ENCODE assay signal across 1 cellular context in the genomic region with DNA sequence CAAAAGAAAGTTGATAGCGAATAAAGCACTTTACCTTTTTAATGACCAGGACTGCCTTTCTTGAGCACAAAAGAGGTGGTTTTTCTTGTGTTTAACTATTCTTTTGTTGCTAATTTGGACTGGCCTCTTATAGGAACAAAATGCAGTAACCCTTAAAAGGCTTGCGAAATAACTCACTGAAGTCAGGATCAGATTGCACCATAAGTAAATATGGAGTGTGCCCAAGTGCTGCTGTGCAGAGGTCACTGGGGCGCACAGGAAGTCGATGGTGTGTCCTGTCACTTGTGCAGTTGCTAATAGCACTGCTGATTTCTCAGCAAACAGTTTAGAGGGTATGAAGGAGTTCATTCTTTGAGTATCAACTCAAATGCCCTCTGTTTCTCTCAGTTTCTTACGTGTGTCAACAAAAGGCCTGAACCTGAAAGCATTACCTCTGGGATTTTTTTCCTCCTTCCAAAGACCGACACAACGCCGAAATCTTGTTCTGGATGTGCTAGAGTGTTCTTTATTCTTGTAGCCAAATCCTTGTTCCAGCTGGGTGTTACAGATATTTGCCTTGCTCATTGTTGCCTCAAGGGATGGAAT.
TF ChIP-seq lines count a peak whose summit lies in the region.

No MANE protein-coding gene starts in this region.

TF ChIP-seq in HepG2, 621 proteins besides CTCF, POLR2A, EP300 and RAD21 (continued from another document and continues in another):
- TF ChIP-seq, protein P1, sequence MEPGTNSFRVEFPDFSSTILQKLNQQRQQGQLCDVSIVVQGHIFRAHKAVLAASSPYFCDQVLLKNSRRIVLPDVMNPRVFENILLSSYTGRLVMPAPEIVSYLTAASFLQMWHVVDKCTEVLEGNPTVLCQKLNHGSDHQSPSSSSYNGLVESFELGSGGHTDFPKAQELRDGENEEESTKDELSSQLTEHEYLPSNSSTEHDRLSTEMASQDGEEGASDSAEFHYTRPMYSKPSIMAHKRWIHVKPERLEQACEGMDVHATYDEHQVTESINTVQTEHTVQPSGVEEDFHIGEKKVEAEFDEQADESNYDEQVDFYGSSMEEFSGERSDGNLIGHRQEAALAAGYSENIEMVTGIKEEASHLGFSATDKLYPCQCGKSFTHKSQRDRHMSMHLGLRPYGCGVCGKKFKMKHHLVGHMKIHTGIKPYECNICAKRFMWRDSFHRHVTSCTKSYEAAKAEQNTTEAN (CRISPR knock-in tag; conservative IDR thresholded peaks at IDR 0.05): peak; percentile 98
- TF ChIP-seq XBP1 (CRISPR knock-in tag; IDR thresholded peaks at IDR 0.05) (no peak), ZNF296 (CRISPR knock-in tag; conservative IDR thresholded peaks at IDR 0.05) (no peak), SSRP1 (CRISPR knock-in tag; IDR thresholded peaks at IDR 0.05) (peak; percentile 74; the same call in 1 of the 2 replicates), ZKSCAN5 (CRISPR knock-in tag; IDR thresholded peaks at IDR 0.05) (peak; percentile 61; the same call in 1 of the 2 replicates), SIN3B (IDR thresholded peaks at IDR 0.05; ENCODE audit: low read length) (no peak), CBX1 (IDR thresholded peaks at IDR 0.05; ENCODE audit: low read depth) (peak; percentile 38), NRL (CRISPR knock-in tag; IDR thresholded peaks at IDR 0.05; ENCODE audit: borderline replicate concordance) (no peak), SP140L (CRISPR knock-in tag; IDR thresholded peaks at IDR 0.05; ENCODE audit: borderline replicate concordance) (no peak; the same call in 1 of the 2 replicates), ZNF224 (CRISPR knock-in tag; IDR thresholded peaks at IDR 0.05) (no peak), ZNF781 (CRISPR knock-in tag; IDR thresholded peaks at IDR 0.05; ENCODE audit: borderline replicate concordance, not compliant biosample characterization) (peak; percentile 88), BRD4 (CRISPR knock-in tag; IDR thresholded peaks at IDR 0.05) (no peak), CREB1 (IDR thresholded peaks at IDR 0.05) (0 out of 2 replicates have a peak, but pooled peaks have one; percentile 38), CREB1 (CRISPR knock-in tag; IDR thresholded peaks at IDR 0.05) (peak; percentile 90), PHF8 (CRISPR knock-in tag; IDR thresholded peaks at IDR 0.05) (peak; percentile 53), RELA (CRISPR knock-in tag; IDR thresholded peaks at IDR 0.05) (no peak), ZNF652 (CRISPR knock-in tag; IDR thresholded peaks at IDR 0.05; ENCODE audit: borderline replicate concordance, low read depth) (peak; percentile 89), SP1 (IDR thresholded peaks at IDR 0.05) (no peak), SP1 (CRISPR knock-in tag; IDR thresholded peaks at IDR 0.05) (peak; percentile 49), TBX3 (IDR thresholded peaks at IDR 0.05; ENCODE audit: borderline replicate concordance) (peak; percentile 79; the same call in 1 of the 2 replicates), ZNF543 (CRISPR knock-in tag; IDR thresholded peaks at IDR 0.05) (peak; percentile 93), PAX8 (CRISPR knock-in tag; IDR thresholded peaks at IDR 0.05; ENCODE audit: borderline replicate concordance) (no peak), ZNF20 (CRISPR knock-in tag; IDR thresholded peaks at IDR 0.05) (no peak), ZSCAN20 (CRISPR knock-in tag; IDR thresholded peaks at IDR 0.05; ENCODE audit: borderline replicate concordance) (no peak), ZNF747 (CRISPR knock-in tag; IDR thresholded peaks at IDR 0.05; ENCODE audit: borderline replicate concordance) (peak; percentile 56; the same call in 1 of the 2 replicates), ZNF160 (CRISPR knock-in tag; IDR thresholded peaks at IDR 0.05) (no peak), MIER3 (CRISPR knock-in tag; IDR thresholded peaks at IDR 0.05; ENCODE audit: borderline replicate concordance) (peak; percentile 92; the same call in 1 of the 2 replicates), EED (CRISPR knock-in tag; IDR thresholded peaks at IDR 0.05) (no peak), ZNF17 (CRISPR knock-in tag; IDR thresholded peaks at IDR 0.05) (no peak), ZNF891 (CRISPR knock-in tag; IDR thresholded peaks at IDR 0.05) (no peak), NR2F1 (CRISPR knock-in tag; IDR thresholded peaks at IDR 0.05) (peak; percentile 94 to 97), ZEB1 (IDR thresholded peaks at IDR 0.05; ENCODE audit: insufficient replicate concordance, low read depth) (peak; percentile 74), ELF4 (CRISPR knock-in tag; IDR thresholded peaks at IDR 0.05; ENCODE audit: borderline replicate concordance) (peak; percentile 52; the same call in 1 of the 2 replicates)
- TF ChIP-seq, protein P2, sequence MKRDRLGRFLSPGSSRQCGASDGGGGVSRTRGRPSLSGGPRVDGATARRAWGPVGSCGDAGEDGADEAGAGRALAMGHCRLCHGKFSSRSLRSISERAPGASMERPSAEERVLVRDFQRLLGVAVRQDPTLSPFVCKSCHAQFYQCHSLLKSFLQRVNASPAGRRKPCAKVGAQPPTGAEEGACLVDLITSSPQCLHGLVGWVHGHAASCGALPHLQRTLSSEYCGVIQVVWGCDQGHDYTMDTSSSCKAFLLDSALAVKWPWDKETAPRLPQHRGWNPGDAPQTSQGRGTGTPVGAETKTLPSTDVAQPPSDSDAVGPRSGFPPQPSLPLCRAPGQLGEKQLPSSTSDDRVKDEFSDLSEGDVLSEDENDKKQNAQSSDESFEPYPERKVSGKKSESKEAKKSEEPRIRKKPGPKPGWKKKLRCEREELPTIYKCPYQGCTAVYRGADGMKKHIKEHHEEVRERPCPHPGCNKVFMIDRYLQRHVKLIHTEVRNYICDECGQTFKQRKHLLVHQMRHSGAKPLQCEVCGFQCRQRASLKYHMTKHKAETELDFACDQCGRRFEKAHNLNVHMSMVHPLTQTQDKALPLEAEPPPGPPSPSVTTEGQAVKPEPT (CRISPR knock-in tag; IDR thresholded peaks at IDR 0.05; ENCODE audit: low read depth): 0 out of 2 replicates have a peak, but pooled peaks have one; percentile 65
- TF ChIP-seq, protein P3, sequence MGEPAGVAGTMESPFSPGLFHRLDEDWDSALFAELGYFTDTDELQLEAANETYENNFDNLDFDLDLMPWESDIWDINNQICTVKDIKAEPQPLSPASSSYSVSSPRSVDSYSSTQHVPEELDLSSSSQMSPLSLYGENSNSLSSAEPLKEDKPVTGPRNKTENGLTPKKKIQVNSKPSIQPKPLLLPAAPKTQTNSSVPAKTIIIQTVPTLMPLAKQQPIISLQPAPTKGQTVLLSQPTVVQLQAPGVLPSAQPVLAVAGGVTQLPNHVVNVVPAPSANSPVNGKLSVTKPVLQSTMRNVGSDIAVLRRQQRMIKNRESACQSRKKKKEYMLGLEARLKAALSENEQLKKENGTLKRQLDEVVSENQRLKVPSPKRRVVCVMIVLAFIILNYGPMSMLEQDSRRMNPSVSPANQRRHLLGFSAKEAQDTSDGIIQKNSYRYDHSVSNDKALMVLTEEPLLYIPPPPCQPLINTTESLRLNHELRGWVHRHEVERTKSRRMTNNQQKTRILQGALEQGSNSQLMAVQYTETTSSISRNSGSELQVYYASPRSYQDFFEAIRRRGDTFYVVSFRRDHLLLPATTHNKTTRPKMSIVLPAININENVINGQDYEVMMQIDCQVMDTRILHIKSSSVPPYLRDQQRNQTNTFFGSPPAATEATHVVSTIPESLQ (CRISPR knock-in tag; conservative IDR thresholded peaks at IDR 0.05): no peak; the same call in 1 of the 2 replicates
- TF ChIP-seq, protein P4, sequence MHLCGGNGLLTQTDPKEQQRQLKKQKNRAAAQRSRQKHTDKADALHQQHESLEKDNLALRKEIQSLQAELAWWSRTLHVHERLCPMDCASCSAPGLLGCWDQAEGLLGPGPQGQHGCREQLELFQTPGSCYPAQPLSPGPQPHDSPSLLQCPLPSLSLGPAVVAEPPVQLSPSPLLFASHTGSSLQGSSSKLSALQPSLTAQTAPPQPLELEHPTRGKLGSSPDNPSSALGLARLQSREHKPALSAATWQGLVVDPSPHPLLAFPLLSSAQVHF (CRISPR knock-in tag; IDR thresholded peaks at IDR 0.05): no peak
- TF ChIP-seq, protein P5, sequence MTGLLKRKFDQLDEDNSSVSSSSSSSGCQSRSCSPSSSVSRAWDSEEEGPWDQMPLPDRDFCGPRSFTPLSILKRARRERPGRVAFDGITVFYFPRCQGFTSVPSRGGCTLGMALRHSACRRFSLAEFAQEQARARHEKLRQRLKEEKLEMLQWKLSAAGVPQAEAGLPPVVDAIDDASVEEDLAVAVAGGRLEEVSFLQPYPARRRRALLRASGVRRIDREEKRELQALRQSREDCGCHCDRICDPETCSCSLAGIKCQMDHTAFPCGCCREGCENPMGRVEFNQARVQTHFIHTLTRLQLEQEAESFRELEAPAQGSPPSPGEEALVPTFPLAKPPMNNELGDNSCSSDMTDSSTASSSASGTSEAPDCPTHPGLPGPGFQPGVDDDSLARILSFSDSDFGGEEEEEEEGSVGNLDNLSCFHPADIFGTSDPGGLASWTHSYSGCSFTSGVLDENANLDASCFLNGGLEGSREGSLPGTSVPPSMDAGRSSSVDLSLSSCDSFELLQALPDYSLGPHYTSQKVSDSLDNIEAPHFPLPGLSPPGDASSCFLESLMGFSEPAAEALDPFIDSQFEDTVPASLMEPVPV (CRISPR knock-in tag; IDR thresholded peaks at IDR 0.05): no peak
- TF ChIP-seq, protein P6, sequence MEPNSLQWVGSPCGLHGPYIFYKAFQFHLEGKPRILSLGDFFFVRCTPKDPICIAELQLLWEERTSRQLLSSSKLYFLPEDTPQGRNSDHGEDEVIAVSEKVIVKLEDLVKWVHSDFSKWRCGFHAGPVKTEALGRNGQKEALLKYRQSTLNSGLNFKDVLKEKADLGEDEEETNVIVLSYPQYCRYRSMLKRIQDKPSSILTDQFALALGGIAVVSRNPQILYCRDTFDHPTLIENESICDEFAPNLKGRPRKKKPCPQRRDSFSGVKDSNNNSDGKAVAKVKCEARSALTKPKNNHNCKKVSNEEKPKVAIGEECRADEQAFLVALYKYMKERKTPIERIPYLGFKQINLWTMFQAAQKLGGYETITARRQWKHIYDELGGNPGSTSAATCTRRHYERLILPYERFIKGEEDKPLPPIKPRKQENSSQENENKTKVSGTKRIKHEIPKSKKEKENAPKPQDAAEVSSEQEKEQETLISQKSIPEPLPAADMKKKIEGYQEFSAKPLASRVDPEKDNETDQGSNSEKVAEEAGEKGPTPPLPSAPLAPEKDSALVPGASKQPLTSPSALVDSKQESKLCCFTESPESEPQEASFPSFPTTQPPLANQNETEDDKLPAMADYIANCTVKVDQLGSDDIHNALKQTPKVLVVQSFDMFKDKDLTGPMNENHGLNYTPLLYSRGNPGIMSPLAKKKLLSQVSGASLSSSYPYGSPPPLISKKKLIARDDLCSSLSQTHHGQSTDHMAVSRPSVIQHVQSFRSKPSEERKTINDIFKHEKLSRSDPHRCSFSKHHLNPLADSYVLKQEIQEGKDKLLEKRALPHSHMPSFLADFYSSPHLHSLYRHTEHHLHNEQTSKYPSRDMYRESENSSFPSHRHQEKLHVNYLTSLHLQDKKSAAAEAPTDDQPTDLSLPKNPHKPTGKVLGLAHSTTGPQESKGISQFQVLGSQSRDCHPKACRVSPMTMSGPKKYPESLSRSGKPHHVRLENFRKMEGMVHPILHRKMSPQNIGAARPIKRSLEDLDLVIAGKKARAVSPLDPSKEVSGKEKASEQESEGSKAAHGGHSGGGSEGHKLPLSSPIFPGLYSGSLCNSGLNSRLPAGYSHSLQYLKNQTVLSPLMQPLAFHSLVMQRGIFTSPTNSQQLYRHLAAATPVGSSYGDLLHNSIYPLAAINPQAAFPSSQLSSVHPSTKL (CRISPR knock-in tag; IDR thresholded peaks at IDR 0.05): peak; percentile 100
- TF ChIP-seq, protein P7, sequence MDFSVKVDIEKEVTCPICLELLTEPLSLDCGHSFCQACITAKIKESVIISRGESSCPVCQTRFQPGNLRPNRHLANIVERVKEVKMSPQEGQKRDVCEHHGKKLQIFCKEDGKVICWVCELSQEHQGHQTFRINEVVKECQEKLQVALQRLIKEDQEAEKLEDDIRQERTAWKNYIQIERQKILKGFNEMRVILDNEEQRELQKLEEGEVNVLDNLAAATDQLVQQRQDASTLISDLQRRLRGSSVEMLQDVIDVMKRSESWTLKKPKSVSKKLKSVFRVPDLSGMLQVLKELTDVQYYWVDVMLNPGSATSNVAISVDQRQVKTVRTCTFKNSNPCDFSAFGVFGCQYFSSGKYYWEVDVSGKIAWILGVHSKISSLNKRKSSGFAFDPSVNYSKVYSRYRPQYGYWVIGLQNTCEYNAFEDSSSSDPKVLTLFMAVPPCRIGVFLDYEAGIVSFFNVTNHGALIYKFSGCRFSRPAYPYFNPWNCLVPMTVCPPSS (IDR thresholded peaks at IDR 0.05): no peak
- TF ChIP-seq, protein P8, sequence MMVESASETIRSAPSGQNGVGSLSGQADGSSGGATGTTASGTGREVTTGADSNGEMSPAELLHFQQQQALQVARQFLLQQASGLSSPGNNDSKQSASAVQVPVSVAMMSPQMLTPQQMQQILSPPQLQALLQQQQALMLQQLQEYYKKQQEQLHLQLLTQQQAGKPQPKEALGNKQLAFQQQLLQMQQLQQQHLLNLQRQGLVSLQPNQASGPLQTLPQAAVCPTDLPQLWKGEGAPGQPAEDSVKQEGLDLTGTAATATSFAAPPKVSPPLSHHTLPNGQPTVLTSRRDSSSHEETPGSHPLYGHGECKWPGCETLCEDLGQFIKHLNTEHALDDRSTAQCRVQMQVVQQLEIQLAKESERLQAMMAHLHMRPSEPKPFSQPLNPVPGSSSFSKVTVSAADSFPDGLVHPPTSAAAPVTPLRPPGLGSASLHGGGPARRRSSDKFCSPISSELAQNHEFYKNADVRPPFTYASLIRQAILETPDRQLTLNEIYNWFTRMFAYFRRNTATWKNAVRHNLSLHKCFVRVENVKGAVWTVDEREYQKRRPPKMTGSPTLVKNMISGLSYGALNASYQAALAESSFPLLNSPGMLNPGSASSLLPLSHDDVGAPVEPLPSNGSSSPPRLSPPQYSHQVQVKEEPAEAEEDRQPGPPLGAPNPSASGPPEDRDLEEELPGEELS (CRISPR knock-in tag; IDR thresholded peaks at IDR 0.05): peak; percentile 96
- TF ChIP-seq, protein P9, sequence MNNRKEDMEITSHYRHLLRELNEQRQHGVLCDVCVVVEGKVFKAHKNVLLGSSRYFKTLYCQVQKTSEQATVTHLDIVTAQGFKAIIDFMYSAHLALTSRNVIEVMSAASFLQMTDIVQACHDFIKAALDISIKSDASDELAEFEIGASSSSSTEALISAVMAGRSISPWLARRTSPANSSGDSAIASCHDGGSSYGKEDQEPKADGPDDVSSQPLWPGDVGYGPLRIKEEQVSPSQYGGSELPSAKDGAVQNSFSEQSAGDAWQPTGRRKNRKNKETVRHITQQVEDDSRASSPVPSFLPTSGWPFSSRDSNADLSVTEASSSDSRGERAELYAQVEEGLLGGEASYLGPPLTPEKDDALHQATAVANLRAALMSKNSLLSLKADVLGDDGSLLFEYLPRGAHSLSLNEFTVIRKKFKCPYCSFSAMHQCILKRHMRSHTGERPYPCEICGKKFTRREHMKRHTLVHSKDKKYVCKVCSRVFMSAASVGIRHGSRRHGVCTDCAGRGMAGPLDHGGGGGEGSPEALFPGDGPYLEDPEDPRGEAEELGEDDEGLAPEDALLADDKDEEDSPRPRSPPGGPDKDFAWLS (CRISPR knock-in tag; IDR thresholded peaks at IDR 0.05; ENCODE audit: borderline replicate concordance): no peak
- TF ChIP-seq, protein P10, sequence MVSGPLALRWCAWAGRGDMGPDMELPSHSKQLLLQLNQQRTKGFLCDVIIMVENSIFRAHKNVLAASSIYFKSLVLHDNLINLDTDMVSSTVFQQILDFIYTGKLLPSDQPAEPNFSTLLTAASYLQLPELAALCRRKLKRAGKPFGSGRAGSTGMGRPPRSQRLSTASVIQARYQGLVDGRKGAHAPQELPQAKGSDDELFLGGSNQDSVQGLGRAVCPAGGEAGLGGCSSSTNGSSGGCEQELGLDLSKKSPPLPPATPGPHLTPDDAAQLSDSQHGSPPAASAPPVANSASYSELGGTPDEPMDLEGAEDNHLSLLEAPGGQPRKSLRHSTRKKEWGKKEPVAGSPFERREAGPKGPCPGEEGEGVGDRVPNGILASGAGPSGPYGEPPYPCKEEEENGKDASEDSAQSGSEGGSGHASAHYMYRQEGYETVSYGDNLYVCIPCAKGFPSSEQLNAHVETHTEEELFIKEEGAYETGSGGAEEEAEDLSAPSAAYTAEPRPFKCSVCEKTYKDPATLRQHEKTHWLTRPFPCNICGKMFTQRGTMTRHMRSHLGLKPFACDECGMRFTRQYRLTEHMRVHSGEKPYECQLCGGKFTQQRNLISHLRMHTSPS (CRISPR knock-in tag; IDR thresholded peaks at IDR 0.05; ENCODE audit: low read depth): peak; percentile 83
